28 cellular contexts compared by ENCODE assay signal in genomic region chr12:71958457-71958856, GRCh38. TPM values are rescaled to one million over a fixed set of nuclear protein-coding genes. Genes with fewer than 3 reads are reported as not detected.
A peak's percentile ranks its signal among the peaks of the same experiment; 100 is the strongest.
DNase-seq lines count a peak whose midpoint lies in the region; ATAC-seq and TF ChIP-seq lines count a peak whose summit lies in the region.
"Had no signal": no experiment of that assay in that cellular context is flagged by ENCODE, and none has a peak within 500 bp of the region (broad histone marks: within the 10 kb centered on the region; RNA-seq: fewer than 3 reads in every experiment).

No MANE protein-coding gene starts in this region.

- H3K79me1 ChIP-seq in H9 (ENCODE audit: insufficient read depth, low read depth, low read length, poor library complexity, severe bottlenecking) (no peaks in the 10 kb centered on the region), mesendoderm (ENCODE audit: low read length) (no peaks in the 10 kb centered on the region)

- no peak overlapping the region for H2BK15ac ChIP-seq in H9 (ENCODE audit: low read depth, low read length)
- H2BK15ac ChIP-seq in mesendoderm (replicated peaks; ENCODE audit: low read depth): no peak overlapping the region

- H3K4me1 ChIP-seq in H9 (ENCODE audit: insufficient read depth, low read length) (peaks cover 8% of the 10 kb centered on the region), mesendoderm (ENCODE audit: control insufficient read depth, low read depth, low read length) (peaks cover 11% of the 10 kb centered on the region), tibial artery (peaks cover 0 to 18% (median 9%) of the 10 kb centered on the region in 4 donors)
- H3K4me1 ChIP-seq: parathyroid adenoma had no signal

- H3K56ac ChIP-seq in H9 (ENCODE audit: insufficient read length, low read depth, low read length) (no peak overlapping the region), mesendoderm (ENCODE audit: low read length) (no peak overlapping the region)

- H3K9me3 Mint-ChIP-seq in H9 (no peaks in the 10 kb centered on the region), WTC11 (no peaks in the 10 kb centered on the region)
- H3K9me3 Mint-ChIP-seq: CD4-positive, alpha-beta memory T cell; memory B cell; natural killer cell; stimulated activated memory B cell treated with anti-CD40 and anti-IgM and Interleukin-4, amounts not matched to agents 10 μg/mL and 1 μg/mL and 100 μg/mL, for 72 hours had no signal

- no peak overlapping the region for H2AK5ac ChIP-seq in H9 (ENCODE audit: insufficient read length, low read length)
- no peak overlapping the region for H2AK5ac ChIP-seq in mesendoderm (ENCODE audit: low read length)

- H3K4me3 Mint-ChIP-seq in H9 (no peak overlapping the region), WTC11 (no peak overlapping the region)
- H3K4me3 Mint-ChIP-seq: CD4-positive, alpha-beta memory T cell; memory B cell; natural killer cell; stimulated activated memory B cell treated with anti-CD40 and anti-IgM and Interleukin-4, amounts not matched to agents 10 μg/mL and 1 μg/mL and 100 μg/mL, for 72 hours had no signal

- no peak overlapping the region for H2BK12ac ChIP-seq in H9 (ENCODE audit: insufficient read length, low read depth, low read length)

- H3K4me1 Mint-ChIP-seq in H9 (peaks cover 46 to 56% of the 10 kb centered on the region in 2 experiments), WTC11 (peaks cover 60% of the 10 kb centered on the region)
- H3K4me1 Mint-ChIP-seq: CD4-positive, alpha-beta memory T cell; memory B cell; natural killer cell; stimulated activated memory B cell treated with anti-CD40 and anti-IgM and Interleukin-4, amounts not matched to agents 10 μg/mL and 1 μg/mL and 100 μg/mL, for 72 hours had no signal

- H4K20me1 ChIP-seq in H9 (ENCODE audit: control insufficient read depth, insufficient read depth, insufficient read length): no peaks in the 10 kb centered on the region

- intact Hi-C loops in tibial artery (cut with DNase I; ENCODE audit: low total_unique reads): no loop called here

- H3K27ac ChIP-seq in H9 (ENCODE audit: insufficient read length, low read depth, low read length) (no peak overlapping the region), mesendoderm (ENCODE audit: low read depth, low read length) (no peak overlapping the region), tibial artery (no peak overlapping the region)
- H3K27ac ChIP-seq: dorsolateral prefrontal cortex, epithelial cell of prostate, parathyroid adenoma had no signal

- H3K27me3 Mint-ChIP-seq in H9 (ENCODE audit: low read depth) (no peaks in the 10 kb centered on the region), WTC11 (ENCODE audit: low read depth) (no peaks in the 10 kb centered on the region)

- H3K4ac ChIP-seq in H9 (ENCODE audit: low read depth, low read length) (no peak overlapping the region), mesendoderm (ENCODE audit: low read depth, low read length) (peak overlapping the region; percentile 24)

- DNase-seq in AG08396 (ENCODE audit: low spot score) (peak; percentile 46), H9 (no peak), WTC11 (ENCODE audit: low spot score) (no peak), mesendoderm (peak; percentile 25), glomerular visceral epithelial cell (ENCODE audit: extremely low spot score) (no peak), 8988T (no peak), tibial artery (no peak), mesenteric fat pad (ENCODE audit: low spot score) (no peak)
- DNase-seq: activated CD8-positive, alpha-beta memory T cell treated with anti-CD3 and anti-CD28 coated beads, Interleukin-2, amount 50 U/mL, for 48 hours; activated gamma-delta T cell; amniotic stem cell; caudate nucleus; CD4-positive, alpha-beta memory T cell; dorsolateral prefrontal cortex; foreskin melanocyte; natural killer cell; NCI-H1436; NCI-H748 treated with DMSO at 0.1 percent for 48 hours; SIG-M5 had no signal

- H2BK5ac ChIP-seq in H9 (ENCODE audit: insufficient read length, low read length) (no peak overlapping the region), mesendoderm (ENCODE audit: low read length) (no peak overlapping the region)

- H3K36me3 ChIP-seq in mesendoderm (ENCODE audit: control insufficient read depth, insufficient read depth, low read length) (no peaks in the 10 kb centered on the region), tibial artery (no peaks in the 10 kb centered on the region)

- H3K27ac Mint-ChIP-seq in H9 (peak overlapping the region in 2 of 3 experiments; percentile 49 to 56; a peak in 2 of 7 replicates), WTC11 (0 out of 2 replicates have a peak overlapping the region, but pooled peaks have one; percentile 33)
- H3K27ac Mint-ChIP-seq: CD4-positive, alpha-beta memory T cell; memory B cell; natural killer cell; stimulated activated memory B cell treated with anti-CD40 and anti-IgM and Interleukin-4, amounts not matched to agents 10 μg/mL and 1 μg/mL and 100 μg/mL, for 72 hours had no signal

- H3K23me2 ChIP-seq in H9 (ENCODE audit: insufficient read length, low read depth, low read length, poor library complexity, severe bottlenecking): no peaks in the 10 kb centered on the region

- no peaks in the 10 kb centered on the region for H3K9me3 ChIP-seq in H9 (ENCODE audit: control insufficient read depth, low read depth, low read length)
- no peaks in the 10 kb centered on the region for H3K9me3 ChIP-seq in tibial artery

- no CpG with 5 or more reads among the region's 2 CpGs for WGBS in H9 (ENCODE audit: extremely low coverage, insufficient read length, low lambda C conversion rate)
- WGBS in mesendoderm (ENCODE audit: extremely low coverage, insufficient coverage, low lambda C conversion rate): no CpG with 5 or more reads among the region's 2 CpGs

- H2AFZ ChIP-seq in H9 (ENCODE audit: low read length): no peak overlapping the region
- H2AFZ ChIP-seq: parathyroid adenoma had no signal

- H2BK120ac ChIP-seq in H9 (ENCODE audit: low read depth, low read length, poor library complexity, severe bottlenecking) (no peak overlapping the region), mesendoderm (ENCODE audit: low read depth, low read length) (no peak overlapping the region)

- POLR2A ChIA-PET in WTC11 (lab: Charles Lee): no interaction called here

- H3K36me3 Mint-ChIP-seq in H9 (ENCODE audit: insufficient read depth in 1 of 3, low read depth in 3 of 3) (no peaks in the 10 kb centered on the region), WTC11 (no peaks in the 10 kb centered on the region)
- H3K36me3 Mint-ChIP-seq: CD4-positive, alpha-beta memory T cell; memory B cell; natural killer cell; stimulated activated memory B cell treated with anti-CD40 and anti-IgM and Interleukin-4, amounts not matched to agents 10 μg/mL and 1 μg/mL and 100 μg/mL, for 72 hours had no signal

- H4K91ac ChIP-seq in H9 (ENCODE audit: insufficient read length, low read depth, low read length): no peak overlapping the region

- no peaks in the 10 kb centered on the region for H3K27me3 ChIP-seq in H9 (ENCODE audit: insufficient read depth, low read length)
- H3K27me3 ChIP-seq in mesendoderm (ENCODE audit: insufficient read depth, low read length, poor library complexity): no peaks in the 10 kb centered on the region
- no peaks in the 10 kb centered on the region for H3K27me3 ChIP-seq in tibial artery

- no peak overlapping the region for H3K14ac ChIP-seq in H9 (ENCODE audit: insufficient read depth, low read length)

- ATAC-seq in WTC11: peak; percentile 53
- ATAC-seq: HCT116; natural killer cell; sciatic nerve; stimulated activated memory B cell treated with anti-CD40 and anti-IgM and Interleukin-4, amounts not matched to agents 10 μg/mL and 1 μg/mL and 100 μg/mL, for 72 hours had no signal

- TF ChIP-seq CTCF in H9 (conservative IDR thresholded peaks at IDR 0.05): no peak
- TF ChIP-seq CTCF in WTC11 (IDR thresholded peaks at IDR 0.05): no peak
- no peak for TF ChIP-seq CTCF in tibial artery (IDR thresholded peaks at IDR 0.05)

- no peak overlapping the region for H3K4me3 ChIP-seq in mesendoderm (ENCODE audit: low read length)
- H3K4me3 ChIP-seq in tibial artery: no peak overlapping the region
- H3K4me3 ChIP-seq: dorsolateral prefrontal cortex had no signal

- H3K4me2 ChIP-seq in H9 (ENCODE audit: insufficient read depth, insufficient read length, low read length) (no peak overlapping the region), mesendoderm (ENCODE audit: low read length) (no peak overlapping the region)

- H3K18ac ChIP-seq in H9 (ENCODE audit: insufficient read length, low read depth, low read length): no peak overlapping the region
- peak overlapping the region; percentile 45 for H3K18ac ChIP-seq in mesendoderm (ENCODE audit: low read length)

- H4K8ac ChIP-seq in H9 (replicated peaks; ENCODE audit: insufficient read length, low read depth, low read length) (no peak overlapping the region), mesendoderm (ENCODE audit: low read depth, low read length) (no peak overlapping the region)

- H3K9ac ChIP-seq in H9 (ENCODE audit: extremely low read depth, insufficient read length, low read length) (no peak overlapping the region), mesendoderm (ENCODE audit: low read length) (no peak overlapping the region)
- H3K9ac ChIP-seq: parathyroid adenoma had no signal

- H3T11ph ChIP-seq in H9 (ENCODE audit: low read length): no peak overlapping the region

- H3K79me2 ChIP-seq in H9 (ENCODE audit: insufficient read depth, low read length) (no peaks in the 10 kb centered on the region), mesendoderm (ENCODE audit: control insufficient read depth, insufficient read depth, low read length) (no peaks in the 10 kb centered on the region)
- H3K79me2 ChIP-seq: parathyroid adenoma had no signal

- H2BK20ac ChIP-seq in H9 (ENCODE audit: low read depth, low read length, poor library complexity, severe bottlenecking): no peak overlapping the region

- H3K23ac ChIP-seq in H9 (ENCODE audit: insufficient read length, low read depth, low read length) (peak overlapping the region; percentile 23), mesendoderm (ENCODE audit: low read length) (no peak overlapping the region)

- CTCF ChIA-PET in WTC11 (lab: Charles Lee): interaction anchor here (0.7 to 1.7 kb wide), 2 partner anchors 212 to 314 kb away, joined by 3 to 8 read pairs; partner anchors contain the start of gene TRHDE

- no peak overlapping the region for H4K5ac ChIP-seq in H9 (ENCODE audit: insufficient read length, low read depth, low read length)
- no peak overlapping the region for H4K5ac ChIP-seq in mesendoderm (ENCODE audit: low read length)

TF ChIP-seq in WTC11, 78 proteins besides CTCF, POLR2A, EP300 and RAD21 (continues in another document):
- TF ChIP-seq ZNF396 (CRISPR knock-in tag; IDR thresholded peaks at IDR 0.05; ENCODE audit: borderline replicate concordance): no peak

RNA-seq across cellular contexts. Expression of gene TPH2, which starts 19.8 kb away (rescaled TPM):
- total RNA-seq in H9 (2021) (0.66 and 0.83 TPM in 2 replicates), WTC11 (2021) (0.55 to 0.83 TPM (median 0.64 TPM) in 3 replicates), mesenteric fat pad (not detected)
- polyA plus RNA-seq in mesendoderm (2013, experiment 1 of 2): 0.11 TPM
- polyA plus RNA-seq in mesendoderm (2013, experiment 2 of 2): 0.11 TPM
- total RNA-seq: kidney epithelial cell; natural killer cell; sciatic nerve; T-helper 1 cell treated with Interleukin-12 subunit alpha and Interleukin-12 subunit beta and Interleukin-4 antibody, amounts not matched to agents 30 ng/mL and 1 ng/mL, for 36 hours; temporal lobe had no signal
- polyA plus RNA-seq: CD4-positive, alpha-beta memory T cell had no signal

Comparison
In these comparisons a context has a peak if more than half of its experiments do, and no peak if none do; other contexts are left out.
1. DNase-seq: peak in AG08396 (single experiment) and mesendoderm (single experiment); none in H9 (single experiment), WTC11 (single experiment), glomerular visceral epithelial cell (single experiment), 8988T (single experiment), tibial artery (0 of 2) and mesenteric fat pad (single experiment).